In genomic region chr7:29288534-29289091, GRCh38 we compare ENCODE assay signal across 15 cellular contexts.
DNase-seq lines count a peak whose midpoint lies in the region; ATAC-seq and TF ChIP-seq lines count a peak whose summit lies in the region.
"Had no signal": no experiment of that assay in that cellular context is flagged by ENCODE, and none has a peak within 500 bp of the region (broad histone marks: within the 10 kb centered on the region; RNA-seq: fewer than 3 reads in every experiment).

No MANE protein-coding gene starts in this region.

- H3K4me3 ChIP-seq in BE2C (ENCODE audit: low read depth, low read length) = no peak overlapping the region
- H3K4me3 ChIP-seq: pancreas, testis had no signal

- DNase-seq in NCI-H2196 (lab: John Stamatoyannopoulos, UW; ENCODE audit: unreplicated experiment) = peak; percentile 18
- DNase-seq in NCI-H2196 treated with DMSO at 0.1 percent for 48 hours (lab: John Stamatoyannopoulos, UW; ENCODE audit: unreplicated experiment) = no peak
- DNase-seq in NCI-H526 treated with DMSO at 0.1 percent for 48 hours (lab: John Stamatoyannopoulos, UW) = peak; percentile 68
- peak; percentile 82 for DNase-seq in superior temporal gyrus (ENCODE audit: extremely low spot score)
- no peak for DNase-seq in BE2C
- DNase-seq: activated CD4-positive, alpha-beta memory T cell treated with anti-CD3 and anti-CD28 coated beads, Interleukin-2, amount 10 ng/mL, durations not matched to agents 7 days and 5 days; Calu3; KBM-7; stimulated activated CD4-positive, alpha-beta T cell treated with anti-CD3 and anti-CD28 coated beads, Interleukin-12 subunit alpha, Interleukin-12 subunit beta, amount 100 ng/mL, for 4 hours; T1000; testis had no signal

- H3K4me1 ChIP-seq in BE2C = peaks cover 2% of the 10 kb centered on the region
- H3K4me1 ChIP-seq: testis had no signal

- ATAC-seq in GM21786 (IDR thresholded peaks at IDR 0.05; ENCODE audit: unreplicated experiment) (no peak), GM21423 (IDR thresholded peaks at IDR 0.05; ENCODE audit: unreplicated experiment) (no peak)

- no peak for TF ChIP-seq CTCF in BE2C (IDR thresholded peaks at IDR 0.05; ENCODE audit: low read depth, low read length)

- no peaks in the 10 kb centered on the region for H3K27me3 ChIP-seq in BE2C
- H3K27me3 ChIP-seq: pancreas, testis had no signal

- no peaks in the 10 kb centered on the region for H3K36me3 ChIP-seq in BE2C
- H3K36me3 ChIP-seq: pancreas had no signal

- H3K9me3 ChIP-seq in BE2C = no peaks in the 10 kb centered on the region
- H3K9me3 ChIP-seq: pancreas, testis had no signal

- H3K27ac ChIP-seq in cingulate gyrus (ENCODE audit: low read depth, low read length) = peak overlapping the region; percentile 87
- H3K27ac ChIP-seq: pancreas, testis had no signal

Comparison
In these comparisons a context has a peak if more than half of its experiments do, and no peak if none do; other contexts are left out.
1. DNase-seq: peak in NCI-H2196 (single experiment), NCI-H526 treated with DMSO at 0.1 percent for 48 hours (single experiment) and superior temporal gyrus (single experiment); none in NCI-H2196 treated with DMSO at 0.1 percent for 48 hours (single experiment) and BE2C (single experiment).